Comparison of ENCODE assay signal across 21 cellular contexts in the genomic region with DNA sequence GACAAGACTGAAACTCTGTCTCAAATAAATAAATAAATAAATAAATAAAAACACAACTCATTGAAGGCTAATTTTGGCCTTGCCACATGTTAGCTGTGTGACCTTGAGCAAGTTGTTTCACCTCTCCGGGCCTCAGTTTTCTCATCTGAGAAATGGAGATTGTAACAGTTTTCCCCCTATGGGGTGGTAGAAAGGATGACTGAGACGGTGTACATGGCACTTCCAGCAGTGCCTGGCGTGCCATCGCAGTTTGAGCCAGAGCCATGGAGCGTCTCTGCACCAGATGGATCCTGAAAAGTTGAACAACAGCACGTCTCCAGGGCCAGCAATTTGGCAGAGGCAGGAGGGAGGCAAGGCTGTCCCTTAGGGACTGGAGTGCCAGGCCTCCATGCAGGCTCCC. TPM values are rescaled to one million over a fixed set of nuclear protein-coding genes. Genes with fewer than 3 reads are reported as not detected.
"Had no signal": no experiment of that assay in that cellular context is flagged by ENCODE, and none has a peak within 500 bp of the region (broad histone marks: within the 10 kb centered on the region; RNA-seq: fewer than 3 reads in every experiment).

No MANE protein-coding gene starts in this region.

- H3K9ac ChIP-seq: neural progenitor cell had no signal

- H3K27ac Mint-ChIP-seq: activated naive CD4-positive, alpha-beta T cell treated with anti-CD3 and anti-CD28 coated beads for 36 hours; activated T-helper 17 cell treated with anti-CD3 and anti-CD28 coated beads, Interleukin-2, amount 50 U/mL, for 72 hours; endodermal cell; mesothelial cell of epicardium; neural progenitor cell had no signal

- H3K4me1 ChIP-seq: neural progenitor cell had no signal

- H3K4me3 Mint-ChIP-seq: activated naive CD4-positive, alpha-beta T cell treated with anti-CD3 and anti-CD28 coated beads for 36 hours; activated T-helper 17 cell treated with anti-CD3 and anti-CD28 coated beads, Interleukin-2, amount 50 U/mL, for 72 hours; endodermal cell; mesothelial cell of epicardium; neural progenitor cell had no signal

- H3K4me1 Mint-ChIP-seq: endodermal cell, mesothelial cell of epicardium, neural progenitor cell had no signal

- H3K9me3 ChIP-seq: adrenal gland, gastroesophageal sphincter, heart right ventricle, ovary, sigmoid colon, spleen, thoracic aorta, upper lobe of right lung had no signal

- H3K27me3 ChIP-seq: adrenal gland, cardiac muscle cell, dorsolateral prefrontal cortex, gastroesophageal sphincter, neural progenitor cell, ovary, sigmoid colon, spleen, upper lobe of right lung had no signal

- H3K4me2 ChIP-seq: neural progenitor cell had no signal

- DNase-seq: activated naive CD4-positive, alpha-beta T cell treated with anti-CD3 and anti-CD28 coated beads for 36 hours; dorsolateral prefrontal cortex; endodermal cell; heart right ventricle; islet precursor cell; ovary; sigmoid colon; spleen; T1000 had no signal

- ATAC-seq: activated CD4-positive, CD25-positive, alpha-beta regulatory T cell treated with anti-CD3 and anti-CD28 coated beads, Interleukin-2, amount 50 U/mL, for 24 hours; activated T-helper 17 cell treated with anti-CD3 and anti-CD28 coated beads, Interleukin-2, amount 50 U/mL, for 72 hours; heart right ventricle had no signal

- H2AFZ ChIP-seq: neural progenitor cell had no signal

- H3K9me3 Mint-ChIP-seq: activated naive CD4-positive, alpha-beta T cell treated with anti-CD3 and anti-CD28 coated beads for 36 hours; activated T-helper 17 cell treated with anti-CD3 and anti-CD28 coated beads, Interleukin-2, amount 50 U/mL, for 72 hours; endodermal cell; mesothelial cell of epicardium; neural progenitor cell had no signal

- H3K4me3 ChIP-seq: adrenal gland, cardiac muscle cell, dorsolateral prefrontal cortex, gastroesophageal sphincter, heart right ventricle, lung, neural progenitor cell, ovary, sigmoid colon, spleen, thoracic aorta, upper lobe of right lung had no signal

- H3K36me3 ChIP-seq: adrenal gland, cardiac muscle cell, gastroesophageal sphincter, heart right ventricle, neural progenitor cell, ovary, sigmoid colon, spleen, thoracic aorta, upper lobe of right lung had no signal

- H3K36me3 Mint-ChIP-seq: mesothelial cell of epicardium, neural progenitor cell had no signal

- H3K27me3 Mint-ChIP-seq: activated T-helper 17 cell treated with anti-CD3 and anti-CD28 coated beads, Interleukin-2, amount 50 U/mL, for 72 hours had no signal

- H3K27ac ChIP-seq: adrenal gland, cardiac muscle cell, dorsolateral prefrontal cortex, gastroesophageal sphincter, heart right ventricle, neural progenitor cell, ovary, sigmoid colon, thoracic aorta, upper lobe of right lung had no signal

RNA-seq across cellular contexts. Expression of gene TNP2, which starts 32.7 kb away (rescaled TPM):
- total RNA-seq: activated naive CD4-positive, alpha-beta T cell treated with anti-CD3 and anti-CD28 coated beads for 36 hours; activated T-helper 17 cell treated with anti-CD3 and anti-CD28 coated beads, Interleukin-2, amount 50 U/mL, for 72 hours; adrenal gland; cardiac muscle cell; dorsolateral prefrontal cortex; endodermal cell; epithelial cell of proximal tubule; gastroesophageal sphincter; heart right ventricle; lung; mesothelial cell of epicardium; ovary; pulmonary artery endothelial cell; sigmoid colon; spleen; thoracic aorta; upper lobe of right lung had no signal
- polyA plus RNA-seq: adrenal gland, cardiac muscle cell, heart right ventricle, lung, ovary, sigmoid colon, spleen had no signal

RNA-seq across cellular contexts. Expression of gene PRM3, which starts 37.0 kb away (rescaled TPM):
- total RNA-seq: activated naive CD4-positive, alpha-beta T cell treated with anti-CD3 and anti-CD28 coated beads for 36 hours; activated T-helper 17 cell treated with anti-CD3 and anti-CD28 coated beads, Interleukin-2, amount 50 U/mL, for 72 hours; adrenal gland; cardiac muscle cell; dorsolateral prefrontal cortex; endodermal cell; epithelial cell of proximal tubule; gastroesophageal sphincter; heart right ventricle; lung; mesothelial cell of epicardium; ovary; pulmonary artery endothelial cell; sigmoid colon; spleen; thoracic aorta; upper lobe of right lung had no signal
- polyA plus RNA-seq: adrenal gland, cardiac muscle cell, heart right ventricle, lung, ovary, sigmoid colon, spleen had no signal

RNA-seq across cellular contexts. Expression of gene PRM2, which starts 39.8 kb away (rescaled TPM):
- total RNA-seq: activated naive CD4-positive, alpha-beta T cell treated with anti-CD3 and anti-CD28 coated beads for 36 hours; activated T-helper 17 cell treated with anti-CD3 and anti-CD28 coated beads, Interleukin-2, amount 50 U/mL, for 72 hours; adrenal gland; dorsolateral prefrontal cortex; endodermal cell; epithelial cell of proximal tubule; gastroesophageal sphincter; heart right ventricle; lung; mesothelial cell of epicardium; ovary; pulmonary artery endothelial cell; sigmoid colon; spleen; thoracic aorta; upper lobe of right lung had no signal
- polyA plus RNA-seq: adrenal gland, cardiac muscle cell, heart right ventricle, lung, ovary, sigmoid colon, spleen had no signal

RNA-seq across cellular contexts. Expression of gene PRM1, which starts 44.7 kb away (rescaled TPM):
- total RNA-seq: activated naive CD4-positive, alpha-beta T cell treated with anti-CD3 and anti-CD28 coated beads for 36 hours; activated T-helper 17 cell treated with anti-CD3 and anti-CD28 coated beads, Interleukin-2, amount 50 U/mL, for 72 hours; adrenal gland; cardiac muscle cell; dorsolateral prefrontal cortex; endodermal cell; epithelial cell of proximal tubule; gastroesophageal sphincter; heart right ventricle; lung; mesothelial cell of epicardium; ovary; pulmonary artery endothelial cell; sigmoid colon; spleen; thoracic aorta; upper lobe of right lung had no signal
- polyA plus RNA-seq: adrenal gland, cardiac muscle cell, heart right ventricle, lung, ovary, sigmoid colon, spleen had no signal
